ENCODE assay signal across 11 cellular contexts in the genomic region with DNA sequence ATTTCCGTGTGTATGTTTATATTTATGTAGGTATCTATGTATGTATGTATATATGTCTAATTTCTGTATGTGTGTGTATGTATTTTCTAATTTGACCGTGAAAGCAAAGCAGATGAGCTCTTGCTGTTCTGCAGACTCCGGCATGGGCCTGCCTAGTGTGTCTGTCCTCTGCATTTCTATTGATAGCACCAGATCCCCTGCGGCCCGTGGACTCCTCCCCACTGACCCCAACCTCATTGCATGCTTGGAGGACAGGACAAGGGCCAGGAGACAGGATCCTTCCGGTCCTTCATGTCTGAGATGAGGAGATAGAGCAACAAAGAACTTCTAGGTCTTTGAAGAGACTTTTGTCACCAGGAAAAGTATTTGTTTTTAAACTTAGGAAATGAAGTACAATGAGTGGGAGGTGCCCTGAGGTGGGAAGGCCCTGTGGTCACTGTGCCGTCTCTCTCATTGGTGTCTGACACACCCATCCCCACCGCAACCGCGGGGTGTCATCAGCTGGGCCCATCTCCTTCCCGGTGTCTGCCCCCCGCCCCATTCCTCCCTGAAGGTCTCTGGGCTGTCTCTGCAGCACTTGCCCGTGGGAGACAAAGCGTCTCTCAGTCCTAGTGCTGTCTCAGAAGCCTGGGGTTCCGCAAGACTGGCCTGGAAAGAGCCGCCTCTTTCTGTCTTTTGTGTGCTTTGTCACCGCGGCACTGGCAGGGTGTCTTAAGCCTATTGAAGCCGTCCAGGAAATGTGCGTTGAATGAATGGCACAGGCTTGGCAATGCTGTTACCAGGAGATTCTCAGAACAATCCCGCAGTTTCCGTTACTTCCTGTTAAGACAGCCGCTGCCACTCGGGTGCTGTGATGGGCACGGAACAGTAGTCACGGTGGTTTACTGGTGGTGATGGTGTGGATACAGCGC.
DNase-seq lines count a peak whose midpoint lies in the region; TF ChIP-seq lines count a peak whose summit lies in the region.
"Had no signal": no experiment of that assay in that cellular context is flagged by ENCODE, and none has a peak within 500 bp of the region (broad histone marks: within the 10 kb centered on the region; RNA-seq: fewer than 3 reads in every experiment).

No MANE protein-coding gene starts in this region.

- DNase-seq in HFFc6 (no peak), amygdala (lab: John Stamatoyannopoulos, UW) (peak in 30 of 56 donors; percentile 16 to 73 (median 44)), globus pallidus (ENCODE audit: low spot score) (peak; percentile 56), AG20443 (ENCODE audit: low spot score) (no peak), testis (no peak), NCI-H1694 (lab: John Stamatoyannopoulos, UW) (no peak), NCI-H1092 treated with DMSO at 0.1 percent for 48 hours (lab: John Stamatoyannopoulos, UW) (no peak)
- DNase-seq: activated CD4-positive, CD25-positive, alpha-beta regulatory T cell treated with anti-CD3 and anti-CD28 coated beads, Interleukin-2, amount 50 U/mL, for 72 hours had no signal

- peaks cover 3% of the 10 kb centered on the region for H3K27me3 Mint-ChIP-seq in HFFc6 (ENCODE audit: insufficient read depth)

- H3K4me2 ChIP-seq in skeletal muscle satellite cell (ENCODE audit: low read length): peak overlapping the region; percentile 49

- no peak overlapping the region for H3K4me3 Mint-ChIP-seq in HFFc6

- no peak overlapping the region for H3K9ac ChIP-seq in skeletal muscle satellite cell (ENCODE audit: low read depth, low read length)

- no peak overlapping the region for H3K4me3 ChIP-seq in skeletal muscle satellite cell (ENCODE audit: low read length)
- no peak overlapping the region for H3K4me3 ChIP-seq in testis
- H3K4me3 ChIP-seq: vagina had no signal

- WGBS in testis, 2 donors: 93% methylated on average over 27 of the region's 27 CpGs

- H3K36me3 Mint-ChIP-seq in HFFc6 (ENCODE audit: low read depth): peaks cover 8% of the 10 kb centered on the region; the same call in 1 of the 2 replicates
- H3K36me3 Mint-ChIP-seq: activated naive CD4-positive, alpha-beta T cell treated with anti-CD3 and anti-CD28 coated beads, Interleukin-2, amount 50 U/mL, for 72 hours had no signal

- no peaks in the 10 kb centered on the region for H3K9me3 Mint-ChIP-seq in HFFc6
- H3K9me3 Mint-ChIP-seq: activated naive CD4-positive, alpha-beta T cell treated with anti-CD3 and anti-CD28 coated beads, Interleukin-2, amount 50 U/mL, for 72 hours had no signal

- peaks cover 22% of the 10 kb centered on the region for H3K4me1 Mint-ChIP-seq in HFFc6 (ENCODE audit: low read depth)

- H3K36me3 ChIP-seq in skeletal muscle satellite cell (ENCODE audit: insufficient read depth, low read length) (peaks cover 11% of the 10 kb centered on the region), testis (ENCODE audit: low read depth, missing control alignments) (no peaks in the 10 kb centered on the region)
- H3K36me3 ChIP-seq: vagina had no signal

- peak overlapping the region; percentile 11; the same call in 1 of the 2 replicates for H3K27ac Mint-ChIP-seq in HFFc6
- H3K27ac Mint-ChIP-seq: activated naive CD4-positive, alpha-beta T cell treated with anti-CD3 and anti-CD28 coated beads, Interleukin-2, amount 50 U/mL, for 72 hours had no signal

- intact Hi-C loops in testis (cut with DNase I; ENCODE audit: low total_unique reads): no loop called here

- no peak for TF ChIP-seq POLR2A in testis (IDR thresholded peaks at IDR 0.05)

- TF ChIP-seq CTCF in HFFc6 (IDR thresholded peaks at IDR 0.05) (no peak), testis (IDR thresholded peaks at IDR 0.05) (no peak)

- H3K27me3 ChIP-seq in skeletal muscle satellite cell (ENCODE audit: control insufficient read depth, insufficient read depth, low read length) (no peaks in the 10 kb centered on the region), testis (no peaks in the 10 kb centered on the region)
- H3K27me3 ChIP-seq: vagina had no signal

- H3K9me3 ChIP-seq in skeletal muscle satellite cell (replicated peaks; ENCODE audit: low read length): no peaks in the 10 kb centered on the region
- H3K9me3 ChIP-seq in testis: no peaks in the 10 kb centered on the region
- H3K9me3 ChIP-seq: vagina had no signal

- no peak overlapping the region for H3K27ac ChIP-seq in testis
- H3K27ac ChIP-seq: vagina had no signal

- H3K4me1 ChIP-seq in skeletal muscle satellite cell (ENCODE audit: control insufficient read depth, insufficient read depth, low read length) (peaks cover 16% of the 10 kb centered on the region), testis (peaks cover 2% of the 10 kb centered on the region)
- H3K4me1 ChIP-seq: vagina had no signal

Comparison
In these comparisons a context has a peak if more than half of its experiments do, and no peak if none do; other contexts are left out.
1. DNase-seq: peak in amygdala (30 of 56) and globus pallidus (single experiment); none in HFFc6 (single experiment), AG20443 (single experiment), testis (single experiment), NCI-H1694 (single experiment) and NCI-H1092 treated with DMSO at 0.1 percent for 48 hours (single experiment).